In the genomic region with DNA sequence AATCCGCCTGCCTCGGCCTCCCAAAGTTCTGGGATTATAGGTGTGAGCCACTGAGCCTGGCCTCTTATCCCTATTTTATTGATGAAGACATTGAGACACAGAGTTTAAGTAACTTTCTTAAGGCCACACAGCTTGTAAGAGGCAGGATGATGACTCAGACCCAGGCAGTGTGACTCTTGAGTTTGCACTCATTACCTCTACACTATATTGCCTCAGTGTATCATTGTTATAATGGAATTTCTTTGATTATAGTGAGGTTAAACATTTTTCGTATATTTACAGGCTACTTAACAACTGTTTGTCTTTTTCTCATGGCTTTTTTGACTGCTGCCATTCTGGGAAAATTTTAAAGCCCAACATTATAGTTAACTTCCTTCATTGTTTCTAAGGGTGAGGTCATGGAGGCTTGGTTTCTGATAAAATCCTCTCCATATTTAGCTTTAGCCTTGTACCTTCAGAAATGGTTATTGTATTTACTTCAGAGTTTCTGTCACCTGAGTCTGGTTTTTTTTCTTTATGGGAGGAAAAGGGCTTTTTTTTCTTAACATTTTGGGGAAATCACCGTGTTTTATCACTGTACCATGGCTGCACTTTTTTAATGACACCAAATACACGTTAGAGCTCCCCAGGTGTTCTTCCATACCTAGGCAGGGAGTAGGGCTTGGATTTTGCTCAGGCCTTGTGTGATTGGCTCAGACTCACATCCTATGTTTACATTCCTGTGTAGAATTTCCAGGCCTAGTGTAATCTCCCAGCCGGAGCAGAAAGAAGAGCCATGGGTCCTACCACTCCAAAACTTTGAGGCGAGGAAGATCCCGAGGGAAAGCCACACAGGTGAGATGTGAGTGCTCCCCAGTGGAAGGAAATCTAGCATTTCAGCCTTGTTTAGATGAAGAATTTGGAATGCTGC, we compare ENCODE assay signal across 12 cellular contexts. TPM values are rescaled to one million over a fixed set of nuclear protein-coding genes. Genes with fewer than 3 reads are reported as not detected.
A peak's percentile ranks its signal among the peaks of the same experiment; 100 is the strongest.
DNase-seq lines count a peak whose midpoint lies in the region; ATAC-seq, FAIRE-seq and TF ChIP-seq lines count a peak whose summit lies in the region.
"Had no signal": no experiment of that assay in that cellular context is flagged by ENCODE, and none has a peak within 500 bp of the region (broad histone marks: within the 10 kb centered on the region; RNA-seq: fewer than 3 reads in every experiment).

No MANE protein-coding gene starts in this region.

- H3K79me1 ChIP-seq in trophoblast cell (ENCODE audit: low read length) = peaks cover 3% of the 10 kb centered on the region

- H4K12ac ChIP-seq in trophoblast cell (ENCODE audit: low read depth, low read length) = no peak overlapping the region

- H3K79me2 ChIP-seq in trophoblast cell (ENCODE audit: control insufficient read depth, insufficient read depth, low read length, poor library complexity) = no peaks in the 10 kb centered on the region

- no peak overlapping the region for H4K8ac ChIP-seq in trophoblast cell (ENCODE audit: low read depth, low read length)

- H3K9ac ChIP-seq in trophoblast cell (ENCODE audit: low read length) (no peak overlapping the region), kidney (ENCODE audit: low read length in 2 of 2) (no peak overlapping the region)

- no peaks in the 10 kb centered on the region for H3K27me3 ChIP-seq in trophoblast cell (ENCODE audit: insufficient read depth, low read length)

- H3K4me3 ChIP-seq in trophoblast cell (ENCODE audit: low read depth, low read length) = no peak overlapping the region
- no peak overlapping the region for H3K4me3 ChIP-seq in kidney (ENCODE audit: low read length in 2 of 2)

- POLR2A ChIA-PET in activated CD4-positive, alpha-beta T cell treated with anti-CD3 and anti-CD28 coated beads for 36 hours (lab: Charles Lee) = no interaction called here

- no peak overlapping the region for H2BK5ac ChIP-seq in trophoblast cell (ENCODE audit: low read depth, low read length, poor library complexity)

- H3K36me3 Mint-ChIP-seq in activated CD4-positive, alpha-beta T cell treated with anti-CD3 and anti-CD28 coated beads for 36 hours (ENCODE audit: low read depth) = no peaks in the 10 kb centered on the region
- peaks cover 15% of the 10 kb centered on the region for H3K36me3 Mint-ChIP-seq in dendritic cell treated with granulocyte-macrophage colony-stimulating factor and Interleukin-4, amounts not matched to agents 40 ng/mL and 50 ng/mL, for 4 days (ENCODE audit: low read depth)

- H3K14ac ChIP-seq in trophoblast cell (ENCODE audit: low read length) = no peak overlapping the region

- H4K91ac ChIP-seq in trophoblast cell (ENCODE audit: low read depth, low read length) = no peak overlapping the region

- H3K27ac Mint-ChIP-seq in activated CD4-positive, alpha-beta T cell treated with anti-CD3 and anti-CD28 coated beads for 36 hours = no peak overlapping the region
- peak overlapping the region; percentile 34 for H3K27ac Mint-ChIP-seq in dendritic cell treated with granulocyte-macrophage colony-stimulating factor and Interleukin-4, amounts not matched to agents 40 ng/mL and 50 ng/mL, for 4 days
- H3K27ac Mint-ChIP-seq: T-helper 17 cell had no signal

- H3K27ac ChIP-seq in trophoblast cell (ENCODE audit: low read depth, low read length) (peak overlapping the region; percentile 62), kidney (ENCODE audit: low read depth in 2 of 2, low read length in 2 of 2) (no peak overlapping the region)

- no peak overlapping the region for H3K4ac ChIP-seq in trophoblast cell (ENCODE audit: low read depth, low read length)

- no peak overlapping the region for H3K18ac ChIP-seq in trophoblast cell (ENCODE audit: low read length)

- H3K9me3 ChIP-seq in trophoblast cell (ENCODE audit: insufficient read depth, low read depth, low read length) (no peaks in the 10 kb centered on the region), kidney (ENCODE audit: control insufficient read depth in 1 of 2, low read length in 2 of 2) (no peaks in the 10 kb centered on the region)

- peaks cover 17% of the 10 kb centered on the region for H3K4me1 Mint-ChIP-seq in activated CD4-positive, alpha-beta T cell treated with anti-CD3 and anti-CD28 coated beads for 36 hours
- H3K4me1 Mint-ChIP-seq in dendritic cell treated with granulocyte-macrophage colony-stimulating factor and Interleukin-4, amounts not matched to agents 40 ng/mL and 50 ng/mL, for 4 days (ENCODE audit: low read depth) = peaks cover 41% of the 10 kb centered on the region

- H3K4me2 ChIP-seq in trophoblast cell (ENCODE audit: low read length) = no peak overlapping the region

- no peak overlapping the region for H3K23ac ChIP-seq in trophoblast cell (ENCODE audit: low read length)

- no peak overlapping the region for H2AFZ ChIP-seq in trophoblast cell (ENCODE audit: insufficient read depth, low read length, poor library complexity)

- no peak for TF ChIP-seq CTCF in kidney (IDR thresholded peaks at IDR 0.05; ENCODE audit: borderline replicate concordance, extremely low read depth, insufficient read depth)

- peak; percentile 69 for ATAC-seq in activated CD4-positive, alpha-beta T cell treated with anti-CD3 and anti-CD28 coated beads for 36 hours
- ATAC-seq: right cardiac atrium, T-helper 17 cell had no signal

- no peak overlapping the region for H2BK12ac ChIP-seq in trophoblast cell (ENCODE audit: low read length)

- H3K4me1 ChIP-seq in trophoblast cell (ENCODE audit: control insufficient read depth in 1 of 2, insufficient read depth in 2 of 2, low read length in 2 of 2) = peaks cover 3 to 9% of the 10 kb centered on the region in 2 experiments
- H3K4me1 ChIP-seq in kidney (ENCODE audit: control insufficient read depth in 1 of 2, insufficient read depth in 1 of 2, low read depth in 1 of 2, low read length in 2 of 2) = no peaks in the 10 kb centered on the region

- CTCF ChIA-PET in activated CD4-positive, alpha-beta T cell treated with anti-CD3 and anti-CD28 coated beads for 36 hours (lab: Charles Lee) = no interaction called here

- no peaks in the 10 kb centered on the region for H3K9me3 Mint-ChIP-seq in activated CD4-positive, alpha-beta T cell treated with anti-CD3 and anti-CD28 coated beads for 36 hours (ENCODE audit: low read depth)
- H3K9me3 Mint-ChIP-seq in dendritic cell treated with granulocyte-macrophage colony-stimulating factor and Interleukin-4, amounts not matched to agents 40 ng/mL and 50 ng/mL, for 4 days = no peaks in the 10 kb centered on the region

- H2AK5ac ChIP-seq in trophoblast cell (ENCODE audit: low read length) = no peak overlapping the region

- intact Hi-C loops in activated CD4-positive, alpha-beta T cell treated with anti-CD3 and anti-CD28 coated beads for 36 hours (cut with DNase I, micrococcal nuclease) = no loop called here
- intact Hi-C loops in dendritic cell treated with granulocyte-macrophage colony-stimulating factor and Interleukin-4, amounts not matched to agents 40 ng/mL and 50 ng/mL, for 4 days (cut with micrococcal nuclease) = no loop called here
- intact Hi-C loops in kidney (cut with DNase I) = no loop called here

- WGBS in trophoblast cell (ENCODE audit: extremely low coverage, insufficient coverage, insufficient read length) = no CpG with 5 or more reads among the region's 8 CpGs

- no peak overlapping the region for H3K4me3 Mint-ChIP-seq in activated CD4-positive, alpha-beta T cell treated with anti-CD3 and anti-CD28 coated beads for 36 hours
- H3K4me3 Mint-ChIP-seq in dendritic cell treated with granulocyte-macrophage colony-stimulating factor and Interleukin-4, amounts not matched to agents 40 ng/mL and 50 ng/mL, for 4 days = no peak overlapping the region
- H3K4me3 Mint-ChIP-seq: T-helper 17 cell had no signal

- no peak for FAIRE-seq in kidney (lab: Jason Lieb, UNC)

- H3K27me3 Mint-ChIP-seq in activated CD4-positive, alpha-beta T cell treated with anti-CD3 and anti-CD28 coated beads for 36 hours = no peaks in the 10 kb centered on the region
- H3K27me3 Mint-ChIP-seq in dendritic cell treated with granulocyte-macrophage colony-stimulating factor and Interleukin-4, amounts not matched to agents 40 ng/mL and 50 ng/mL, for 4 days = no peaks in the 10 kb centered on the region
- H3K27me3 Mint-ChIP-seq: T-helper 17 cell had no signal

- H3K36me3 ChIP-seq in trophoblast cell (ENCODE audit: control insufficient read depth in 1 of 2, insufficient read depth in 2 of 2, low read length in 2 of 2) (peaks cover 0 to 8% of the 10 kb centered on the region in 2 experiments), kidney (ENCODE audit: control insufficient read depth in 1 of 2, insufficient read depth in 2 of 2, low read length in 2 of 2) (no peaks in the 10 kb centered on the region)

- peak; percentile 40 for DNase-seq in activated CD4-positive, alpha-beta T cell treated with anti-CD3 and anti-CD28 coated beads for 36 hours
- DNase-seq in activated CD4-positive, alpha-beta T cell treated with anti-CD3 and anti-CD28 coated beads, Interleukin-2, amount 50 U/mL, for 4 hours = no peak
- DNase-seq in NCI-H460 (ENCODE audit: extremely low read depth, low read depth) = peak; percentile 17
- DNase-seq in trophoblast cell = peak in 1 of 2 donors; percentile 51
- DNase-seq in kidney = no peak
- no peak for DNase-seq in activated CD8-positive, alpha-beta memory T cell treated with anti-CD3 and anti-CD28 coated beads, Interleukin-2, amount 50 U/mL, for 4 hours
- DNase-seq in anterior cingulate cortex (lab: John Stamatoyannopoulos, UW) = no peak
- DNase-seq: head of caudate nucleus, NCI-H82, right cardiac atrium, T-helper 17 cell had no signal

- no peak overlapping the region for H2BK120ac ChIP-seq in trophoblast cell (ENCODE audit: insufficient read depth, low read length, poor library complexity)

RNA-seq across cellular contexts. Expression of a gene that starts 6.3 kb away (rescaled TPM):
- 1 to 10 TPM; 1.5 to 2.0 TPM for total RNA-seq in activated CD4-positive, alpha-beta T cell treated with anti-CD3 and anti-CD28 coated beads for 36 hours
- total RNA-seq in NCI-H460 (2014; rRNA removed; shearing (Covaris generic)) = 0.69 and 1.5 TPM in 2 replicates
- polyA plus RNA-seq in NCI-H460 (2014; cell fraction: nucleus; rRNA removed) = 0.47 and 1.0 TPM in 2 replicates
- 1.9 and 2.3 TPM in 2 replicates for polyA plus RNA-seq in trophoblast cell (2013)
- 3.1 TPM for total RNA-seq in kidney
- 1.7 TPM for polyA plus RNA-seq in kidney (ENCODE audit: insufficient read depth, low read depth, low replicate concordance)

RNA-seq across cellular contexts. Expression of a gene that starts 29.7 kb away (rescaled TPM):
- 100 to 1,000 TPM; 181 to 334 TPM for total RNA-seq in activated CD4-positive, alpha-beta T cell treated with anti-CD3 and anti-CD28 coated beads for 36 hours
- total RNA-seq in NCI-H460 (2014; rRNA removed; shearing (Covaris generic)) = 163 and 169 TPM in 2 replicates
- polyA plus RNA-seq in NCI-H460 (2014; cell fraction: nucleus; rRNA removed) = 234 and 335 TPM in 2 replicates
- 301 and 302 TPM in 2 replicates for polyA plus RNA-seq in trophoblast cell (2013)
- 218 TPM for total RNA-seq in kidney
- 70.0 TPM for polyA plus RNA-seq in kidney (ENCODE audit: insufficient read depth, low read depth, low replicate concordance)

Comparison
In these comparisons a context has a peak if more than half of its experiments do, and no peak if none do; other contexts are left out.
1. DNase-seq: peak in activated CD4-positive, alpha-beta T cell treated with anti-CD3 and anti-CD28 coated beads for 36 hours (single experiment) and NCI-H460 (single experiment); none in activated CD4-positive, alpha-beta T cell treated with anti-CD3 and anti-CD28 coated beads, Interleukin-2, amount 50 U/mL, for 4 hours (0 of 2), kidney (single experiment), activated CD8-positive, alpha-beta memory T cell treated with anti-CD3 and anti-CD28 coated beads, Interleukin-2, amount 50 U/mL, for 4 hours (single experiment) and anterior cingulate cortex (0 of 58).